ENCODE assay signal across 27 cellular contexts in genomic region chr12:63937381-63938168, GRCh38.
DNase-seq lines count a peak whose midpoint lies in the region; ATAC-seq and TF ChIP-seq lines count a peak whose summit lies in the region.
"Had no signal": no experiment of that assay in that cellular context is flagged by ENCODE, and none has a peak within 500 bp of the region (broad histone marks: within the 10 kb centered on the region; RNA-seq: fewer than 3 reads in every experiment).

No MANE protein-coding gene starts in this region.

- CTCF ChIA-PET in WTC11 (lab: Charles Lee), result no interaction called here

- POLR2A ChIA-PET in WTC11 (lab: Charles Lee), result no interaction called here

- intact Hi-C loops in left ventricle myocardium superior (cut with micrococcal nuclease), result no loop called here
- intact Hi-C loops in left ventricle myocardium inferior (cut with micrococcal nuclease), result no loop called here

- H3K27ac Mint-ChIP-seq in WTC11, result 0 out of 2 replicates have a peak overlapping the region, but pooled peaks have one; percentile 46
- H3K27ac Mint-ChIP-seq: type B pancreatic cell had no signal

- H3K36me3 Mint-ChIP-seq in WTC11, result no peaks in the 10 kb centered on the region
- H3K36me3 Mint-ChIP-seq: type B pancreatic cell had no signal

- H3K9me3 ChIP-seq in left ventricle myocardium inferior (replicated peaks) (no peaks in the 10 kb centered on the region), mesenchymal stem cell (ENCODE audit: control insufficient read depth, low read length) (no peaks in the 10 kb centered on the region)
- H3K9me3 ChIP-seq: esophagus squamous epithelium, Peyer's patch, psoas muscle, SJSA1 had no signal

- H2AK5ac ChIP-seq in mesenchymal stem cell (ENCODE audit: low read length, severe bottlenecking), result no peak overlapping the region

- peaks cover 41% of the 10 kb centered on the region for H3K4me1 ChIP-seq in left ventricle myocardium inferior
- H3K4me1 ChIP-seq in mesenchymal stem cell (ENCODE audit: control insufficient read depth, insufficient read depth, low read depth, low read length), result peaks cover 2% of the 10 kb centered on the region
- H3K4me1 ChIP-seq: Peyer's patch, psoas muscle had no signal

- H3K4me2 ChIP-seq in mesenchymal stem cell (ENCODE audit: low read length, poor library complexity, severe bottlenecking), result no peak overlapping the region

- H3K23ac ChIP-seq in mesenchymal stem cell (ENCODE audit: low read length in 2 of 2), result no peak overlapping the region

- H3K27ac ChIP-seq in left ventricle myocardium inferior (replicated peaks) (no peak overlapping the region), mesenchymal stem cell (ENCODE audit: low read length, poor library complexity, severe bottlenecking) (no peak overlapping the region)
- H3K27ac ChIP-seq: coronary artery, esophagus squamous epithelium, HL-60, Peyer's patch, psoas muscle, SJSA1 had no signal

- no peak overlapping the region for H2BK5ac ChIP-seq in mesenchymal stem cell (ENCODE audit: low read depth, low read length, poor library complexity, severe bottlenecking)

- ATAC-seq in left ventricle myocardium superior (peak; percentile 48), WTC11 (no peak; the same call in 1 of the 2 replicates), HG03159 (IDR thresholded peaks at IDR 0.05; ENCODE audit: unreplicated experiment) (no peak), GM18517 (IDR thresholded peaks at IDR 0.05; ENCODE audit: unreplicated experiment) (no peak)
- ATAC-seq: activated T-cell treated with anti-CD3 and anti-CD28 coated beads, Interleukin-2, amount 50 U/mL, for 4 hours; HCT116; HepG2; psoas muscle had no signal

- DNase-seq in left ventricle myocardium superior (no peak), left ventricle myocardium inferior (no peak), WTC11 (ENCODE audit: low spot score) (no peak), mesenchymal stem cell (no peak), inferior parietal cortex (ENCODE audit: extremely low spot score) (no peak)
- no peak for DNase-seq in NK-92 treated with Interleukin-12 subunit alpha and Interleukin-12 subunit beta, amount 100 ng/mL, for 24 hours (lab: John Stamatoyannopoulos, UW)
- DNase-seq: activated CD4-positive, alpha-beta T cell treated with anti-CD3 and anti-CD28 coated beads for 4 hours; activated T-cell treated with anti-CD3 and anti-CD28 coated beads, Interleukin-2, amount 50 U/mL, for 4 hours; COR-L47; DND-41; esophagus squamous epithelium; kidney; NCI-H1048; NCI-H1930; NCI-H345; Peyer's patch; psoas muscle; T-helper 2 cell had no signal

- H4K8ac ChIP-seq in mesenchymal stem cell (ENCODE audit: low read length), result no peak overlapping the region

- 95% methylated on average over 12 of the region's 12 CpGs for WGBS in mesenchymal stem cell

- H3K27me3 ChIP-seq in left ventricle myocardium inferior (ENCODE audit: low read depth) (no peaks in the 10 kb centered on the region), mesenchymal stem cell (ENCODE audit: control insufficient read depth in 1 of 2, insufficient read depth in 1 of 2, low read length in 2 of 2) (no peaks in the 10 kb centered on the region)
- H3K27me3 ChIP-seq: esophagus squamous epithelium, Peyer's patch, SJSA1 had no signal

- no peak overlapping the region for H3K4me3 Mint-ChIP-seq in WTC11
- H3K4me3 Mint-ChIP-seq: activated T-cell treated with anti-CD3 and anti-CD28 coated beads, Interleukin-2, amount 50 U/mL, for 4 hours; type B pancreatic cell had no signal

- H2BK120ac ChIP-seq in mesenchymal stem cell (ENCODE audit: low read depth, low read length), result no peak overlapping the region

- H2BK15ac ChIP-seq in mesenchymal stem cell (ENCODE audit: low read depth, poor library complexity, severe bottlenecking), result no peak overlapping the region

- no peak overlapping the region for H4K91ac ChIP-seq in mesenchymal stem cell (ENCODE audit: low read length)

- peaks cover 31% of the 10 kb centered on the region for H3K79me1 ChIP-seq in mesenchymal stem cell (replicated peaks; ENCODE audit: low read length, poor library complexity, severe bottlenecking)

- H3K14ac ChIP-seq in mesenchymal stem cell (ENCODE audit: low read length in 2 of 2), result no peak overlapping the region

- H3K36me3 ChIP-seq in left ventricle myocardium inferior, result no peaks in the 10 kb centered on the region
- peaks cover 7 to 32% of the 10 kb centered on the region in 2 experiments for H3K36me3 ChIP-seq in mesenchymal stem cell (ENCODE audit: control insufficient read depth in 1 of 2, insufficient read depth in 2 of 2, low read depth in 1 of 2, low read length in 2 of 2)
- H3K36me3 ChIP-seq: esophagus squamous epithelium, Peyer's patch, SJSA1 had no signal

- no peak overlapping the region for H3K4ac ChIP-seq in mesenchymal stem cell (ENCODE audit: low read depth in 1 of 2, low read length in 2 of 2)

- peak overlapping the region; percentile 47 for H3K9ac ChIP-seq in mesenchymal stem cell (ENCODE audit: low read length)

- peak overlapping the region in 1 of 2 experiments; percentile 60 for H3K18ac ChIP-seq in mesenchymal stem cell (ENCODE audit: low read depth in 1 of 2, low read length in 2 of 2)

- H3K4me3 ChIP-seq in left ventricle myocardium inferior, result no peak overlapping the region
- no peak overlapping the region for H3K4me3 ChIP-seq in mesenchymal stem cell (ENCODE audit: insufficient read depth in 1 of 2, low read depth in 1 of 2, low read length in 2 of 2)
- H3K4me3 ChIP-seq: coronary artery, esophagus squamous epithelium, lung, Peyer's patch, psoas muscle, SJSA1 had no signal

- TF ChIP-seq CTCF in left ventricle myocardium inferior (IDR thresholded peaks at IDR 0.05; ENCODE audit: borderline replicate concordance), result no peak
- TF ChIP-seq CTCF in WTC11 (IDR thresholded peaks at IDR 0.05), result no peak

- no peak overlapping the region for H2BK12ac ChIP-seq in mesenchymal stem cell (ENCODE audit: low read length in 2 of 2)

- no peak overlapping the region for H2AFZ ChIP-seq in mesenchymal stem cell (ENCODE audit: low read depth, low read length)

- no peaks in the 10 kb centered on the region for H3K27me3 Mint-ChIP-seq in WTC11 (ENCODE audit: low read depth)
- H3K27me3 Mint-ChIP-seq: type B pancreatic cell had no signal

- no peaks in the 10 kb centered on the region for H3K9me3 Mint-ChIP-seq in WTC11
- H3K9me3 Mint-ChIP-seq: activated T-cell treated with anti-CD3 and anti-CD28 coated beads, Interleukin-2, amount 50 U/mL, for 4 hours; type B pancreatic cell had no signal

- H3K4me1 Mint-ChIP-seq in WTC11, result peaks cover 40% of the 10 kb centered on the region

TF ChIP-seq in WTC11, 78 proteins besides CTCF, POLR2A, EP300 and RAD21:
- no peak for TF ChIP-seq CDX4 (CRISPR knock-in tag; IDR thresholded peaks at IDR 0.05; ENCODE audit: borderline replicate concordance)
- TF ChIP-seq CBFB (CRISPR knock-in tag; IDR thresholded peaks at IDR 0.05; ENCODE audit: low read depth), result no peak
- TF ChIP-seq JAZF1 (CRISPR knock-in tag; IDR thresholded peaks at IDR 0.05), result no peak
- TF ChIP-seq MLX (CRISPR knock-in tag; IDR thresholded peaks at IDR 0.05), result no peak
- TF ChIP-seq ZNF121 (CRISPR knock-in tag; IDR thresholded peaks at IDR 0.05), result no peak
- TF ChIP-seq ETV6 (CRISPR knock-in tag; IDR thresholded peaks at IDR 0.05), result no peak
- no peak for TF ChIP-seq NFE2L1 (CRISPR knock-in tag; IDR thresholded peaks at IDR 0.05)
- TF ChIP-seq ZNF138 (CRISPR knock-in tag; conservative IDR thresholded peaks at IDR 0.05), result no peak
- TF ChIP-seq ZNF671 (CRISPR knock-in tag; IDR thresholded peaks at IDR 0.05), result no peak
- no peak for TF ChIP-seq GABPB1 (CRISPR knock-in tag; IDR thresholded peaks at IDR 0.05)
- TF ChIP-seq RORB (CRISPR knock-in tag; IDR thresholded peaks at IDR 0.05), result no peak
- no peak for TF ChIP-seq EMX1 (CRISPR knock-in tag; IDR thresholded peaks at IDR 0.05)
- TF ChIP-seq NR3C1 (CRISPR knock-in tag; conservative IDR thresholded peaks at IDR 0.05; ENCODE audit: low read depth), result no peak
- TF ChIP-seq ESRRA (CRISPR knock-in tag; IDR thresholded peaks at IDR 0.05; ENCODE audit: borderline replicate concordance), result no peak
- TF ChIP-seq FOXJ3 (CRISPR knock-in tag; IDR thresholded peaks at IDR 0.05; ENCODE audit: borderline replicate concordance), result no peak
- TF ChIP-seq ATF2 (CRISPR knock-in tag; IDR thresholded peaks at IDR 0.05; ENCODE audit: borderline replicate concordance, low read depth), result no peak
- TF ChIP-seq NR1H2 (CRISPR knock-in tag; IDR thresholded peaks at IDR 0.05), result no peak
